In the genomic region with DNA sequence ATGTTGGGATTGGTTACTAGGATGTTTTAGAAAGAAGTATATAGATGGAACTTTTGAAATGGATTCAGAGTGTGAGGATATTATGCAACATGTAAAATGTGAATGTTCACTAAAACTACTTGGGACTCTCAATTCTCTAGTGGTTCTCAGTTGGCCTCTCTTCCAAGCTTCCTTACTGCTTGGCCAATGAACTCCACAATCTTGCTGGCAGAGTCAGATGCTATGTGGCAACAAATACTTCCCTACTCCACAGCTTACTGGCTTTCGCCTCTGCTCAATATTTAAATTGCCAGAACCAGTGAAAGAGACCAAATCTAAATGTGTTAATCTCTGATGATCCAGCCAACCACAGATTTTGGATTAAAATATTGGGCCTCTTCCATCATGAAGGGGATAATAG, we compare ENCODE assay signal across 15 cellular contexts.
A peak's percentile ranks its signal among the peaks of the same experiment; 100 is the strongest.
DNase-seq lines count a peak whose midpoint lies in the region; ATAC-seq and TF ChIP-seq lines count a peak whose summit lies in the region.
"Had no signal": no experiment of that assay in that cellular context is flagged by ENCODE, and none has a peak within 500 bp of the region (broad histone marks: within the 10 kb centered on the region; RNA-seq: fewer than 3 reads in every experiment).

No MANE protein-coding gene starts in this region.

- no peaks in the 10 kb centered on the region for H3K9me3 Mint-ChIP-seq in HFFc6
- peaks cover 3% of the 10 kb centered on the region for H3K9me3 Mint-ChIP-seq in activated CD4-positive, alpha-beta memory T cell treated with anti-CD3 and anti-CD28 coated beads, Interleukin-2, amount 10 ng/mL, durations not matched to agents 7 days and 5 days

- CTCF ChIA-PET in activated CD4-positive, alpha-beta memory T cell treated with anti-CD3 and anti-CD28 coated beads, Interleukin-2, amount 10 ng/mL, durations not matched to agents 7 days and 5 days (lab: Charles Lee) = no interaction called here

- H3K4me3 ChIP-seq in fibroblast of mammary gland (ENCODE audit: control insufficient read depth, low read depth, low read length) = no peak overlapping the region
- H3K4me3 ChIP-seq: Peyer's patch had no signal

- H3K4me1 Mint-ChIP-seq in HFFc6 (ENCODE audit: low read depth) = peaks cover 32% of the 10 kb centered on the region
- no peaks in the 10 kb centered on the region for H3K4me1 Mint-ChIP-seq in activated CD4-positive, alpha-beta memory T cell treated with anti-CD3 and anti-CD28 coated beads, Interleukin-2, amount 10 ng/mL, durations not matched to agents 7 days and 5 days
- H3K4me1 Mint-ChIP-seq: B cell had no signal

- POLR2A ChIA-PET in activated CD4-positive, alpha-beta memory T cell treated with anti-CD3 and anti-CD28 coated beads, Interleukin-2, amount 10 ng/mL, durations not matched to agents 7 days and 5 days (lab: Charles Lee) = no interaction called here

- H3K36me3 Mint-ChIP-seq in HFFc6 (ENCODE audit: low read depth) = peaks cover 5% of the 10 kb centered on the region; the same call in 1 of the 2 replicates
- no peaks in the 10 kb centered on the region for H3K36me3 Mint-ChIP-seq in activated CD4-positive, alpha-beta memory T cell treated with anti-CD3 and anti-CD28 coated beads, Interleukin-2, amount 10 ng/mL, durations not matched to agents 7 days and 5 days (ENCODE audit: low read depth)

- peak; percentile 77 to 96 for ATAC-seq in left cardiac atrium
- no peak for ATAC-seq in GM21576 (IDR thresholded peaks at IDR 0.05; ENCODE audit: unreplicated experiment)
- no peak for ATAC-seq in HG03457 (IDR thresholded peaks at IDR 0.05; ENCODE audit: unreplicated experiment)
- ATAC-seq: HCT116 had no signal

- H3K27me3 Mint-ChIP-seq in HFFc6 (ENCODE audit: insufficient read depth) = no peaks in the 10 kb centered on the region
- no peaks in the 10 kb centered on the region for H3K27me3 Mint-ChIP-seq in activated CD4-positive, alpha-beta memory T cell treated with anti-CD3 and anti-CD28 coated beads, Interleukin-2, amount 10 ng/mL, durations not matched to agents 7 days and 5 days
- H3K27me3 Mint-ChIP-seq: B cell had no signal

- TF ChIP-seq CTCF in HFFc6 (IDR thresholded peaks at IDR 0.05) = no peak
- no peak for TF ChIP-seq CTCF in fibroblast of mammary gland (conservative IDR thresholded peaks at IDR 0.05; ENCODE audit: control insufficient read depth, insufficient read depth, low read depth, low read length)

- intact Hi-C loops in left cardiac atrium (cut with DNase I) = no loop called here

- DNase-seq in HFFc6 = no peak
- peak; percentile 52 for DNase-seq in fibroblast of mammary gland (ENCODE audit: low read depth)
- DNase-seq in left cardiac atrium = no peak
- peak; percentile 55 for DNase-seq in stromal cell of bone marrow (ENCODE audit: low read depth)
- no peak for DNase-seq in activated naive CD4-positive, alpha-beta T cell treated with Interleukin-2 at 50 U/mL for 16 hours
- DNase-seq in activated CD4-positive, alpha-beta memory T cell treated with anti-CD3 and anti-CD28 coated beads, Interleukin-2, amount 10 ng/mL, durations not matched to agents 7 days and 5 days = no peak
- DNase-seq: DND-41, GOT3, NCI-H1092 treated with DMSO at 0.1 percent for 48 hours, NCI-H2081, Peyer's patch had no signal

- peak overlapping the region; percentile 9; the same call in 1 of the 2 replicates for H3K4me3 Mint-ChIP-seq in HFFc6
- H3K4me3 Mint-ChIP-seq in activated CD4-positive, alpha-beta memory T cell treated with anti-CD3 and anti-CD28 coated beads, Interleukin-2, amount 10 ng/mL, durations not matched to agents 7 days and 5 days = no peak overlapping the region
- H3K4me3 Mint-ChIP-seq: B cell had no signal

- peak overlapping the region; percentile 42; the same call in 1 of the 2 replicates for H3K27ac Mint-ChIP-seq in HFFc6
- no peak overlapping the region for H3K27ac Mint-ChIP-seq in activated CD4-positive, alpha-beta memory T cell treated with anti-CD3 and anti-CD28 coated beads, Interleukin-2, amount 10 ng/mL, durations not matched to agents 7 days and 5 days
- H3K27ac Mint-ChIP-seq: B cell had no signal

Comparison
In these comparisons a context has a peak if more than half of its experiments do, and no peak if none do; other contexts are left out.
1. DNase-seq: peak in fibroblast of mammary gland (single experiment) and stromal cell of bone marrow (single experiment); none in HFFc6 (single experiment), left cardiac atrium (single experiment), activated naive CD4-positive, alpha-beta T cell treated with Interleukin-2 at 50 U/mL for 16 hours (single experiment) and activated CD4-positive, alpha-beta memory T cell treated with anti-CD3 and anti-CD28 coated beads, Interleukin-2, amount 10 ng/mL, durations not matched to agents 7 days and 5 days (single experiment).
2. ATAC-seq: peak in left cardiac atrium (2 of 2); none in GM21576 (single experiment) and HG03457 (single experiment).